In genomic region chr2:212777020-212777491, GRCh38 we compare ENCODE assay signal across 8 cellular contexts.
DNase-seq lines count a peak whose midpoint lies in the region; ATAC-seq, FAIRE-seq and TF ChIP-seq lines count a peak whose summit lies in the region.

No MANE protein-coding gene starts in this region.

- no peaks in the 10 kb centered on the region for H3K27me3 ChIP-seq in fibroblast of lung (ENCODE audit: control insufficient read depth, insufficient read depth, low read length)

- no peaks in the 10 kb centered on the region for H3K4me1 Mint-ChIP-seq in activated naive CD4-positive, alpha-beta T cell treated with anti-CD3 and anti-CD28 coated beads for 36 hours (ENCODE audit: low read depth)

- CTCF ChIA-PET in activated naive CD4-positive, alpha-beta T cell treated with anti-CD3 and anti-CD28 coated beads for 36 hours (lab: Charles Lee) = interaction anchor here (0.6 to 1.9 kb wide), 9 partner anchors 9 to 380 kb away, joined by 3 to 6 read pairs (median 4); no protein-coding TSS in a partner anchor

- H2AFZ ChIP-seq in fibroblast of lung (ENCODE audit: low read length) = peak overlapping the region; percentile 5

- intact Hi-C loops in activated naive CD4-positive, alpha-beta T cell treated with anti-CD3 and anti-CD28 coated beads for 36 hours (cut with micrococcal nuclease) = loop anchor here (1.0 to 5.0 kb wide), 4 partner anchors 91 to 470 kb away; no protein-coding TSS in a partner anchor

- peak; percentile 24 to 55 for TF ChIP-seq CTCF in fibroblast of lung (conservative IDR thresholded peaks at IDR 0.05 in 1 of 2, IDR thresholded peaks at IDR 0.05 in 1 of 2; ENCODE audit: low read depth in 1 of 2, low read length in 2 of 2)

- H3K4me3 ChIP-seq in fibroblast of lung (replicated peaks in 1 of 4; ENCODE audit: control extremely low read depth in 1 of 4, insufficient read depth in 1 of 4, low read depth in 3 of 4, low read length in 4 of 4) = peak overlapping the region in 1 of 4 experiments; percentile 37

- no peak overlapping the region for H3K27ac ChIP-seq in fibroblast of lung (ENCODE audit: insufficient read depth, low read length)

- FAIRE-seq in G401.6 (lab: Jason Lieb, UNC) = peak; percentile 69

- peak; percentile 43 for DNase-seq in LHCN-M2 (ENCODE audit: low read depth)
- DNase-seq in SKM-1 (lab: John Stamatoyannopoulos, UW; ENCODE audit: unreplicated experiment) = peak; percentile 31
- peak; percentile 41 to 53 for DNase-seq in fibroblast of lung (ENCODE audit: low read depth in 2 of 2)
- DNase-seq in pons (ENCODE audit: low spot score) = peak; percentile 36
- DNase-seq in activated naive CD4-positive, alpha-beta T cell treated with anti-CD3 and anti-CD28 coated beads for 36 hours = no peak
- no peak for DNase-seq in activated CD4-positive, alpha-beta T cell treated with anti-CD3 and anti-CD28 coated beads for 48 hours

- ATAC-seq in GM21447 (IDR thresholded peaks at IDR 0.05; ENCODE audit: unreplicated experiment) = peak; percentile 80

- H3K4me1 ChIP-seq in fibroblast of lung (ENCODE audit: control insufficient read depth, extremely low read depth, insufficient read depth, low read length) = no peaks in the 10 kb centered on the region

- H3K4me2 ChIP-seq in fibroblast of lung (ENCODE audit: extremely low read depth, insufficient read depth, low read length) = peak overlapping the region; percentile 44

- peaks cover 2% of the 10 kb centered on the region for H3K27me3 Mint-ChIP-seq in activated naive CD4-positive, alpha-beta T cell treated with anti-CD3 and anti-CD28 coated beads for 36 hours (ENCODE audit: low read depth)

- no peaks in the 10 kb centered on the region for H4K20me1 ChIP-seq in fibroblast of lung (ENCODE audit: control insufficient read depth, extremely low read depth, insufficient read depth, low read length)

- no peaks in the 10 kb centered on the region for H3K36me3 ChIP-seq in fibroblast of lung (ENCODE audit: control insufficient read depth, insufficient read depth, low read length)

- no peaks in the 10 kb centered on the region for H3K9me3 ChIP-seq in fibroblast of lung (ENCODE audit: control insufficient read depth, insufficient read depth, low read depth, low read length)

- no peak overlapping the region for H3K27ac Mint-ChIP-seq in activated naive CD4-positive, alpha-beta T cell treated with anti-CD3 and anti-CD28 coated beads for 36 hours

- H3K79me2 ChIP-seq in fibroblast of lung (ENCODE audit: control insufficient read depth, insufficient read depth, low read length) = no peaks in the 10 kb centered on the region

- no peak overlapping the region for H3K9ac ChIP-seq in fibroblast of lung (ENCODE audit: insufficient read depth, low read length)

- peaks cover 2% of the 10 kb centered on the region for H3K9me3 Mint-ChIP-seq in activated naive CD4-positive, alpha-beta T cell treated with anti-CD3 and anti-CD28 coated beads for 36 hours

- H3K36me3 Mint-ChIP-seq in activated naive CD4-positive, alpha-beta T cell treated with anti-CD3 and anti-CD28 coated beads for 36 hours (ENCODE audit: low read depth) = no peaks in the 10 kb centered on the region

- H3K4me3 Mint-ChIP-seq in activated naive CD4-positive, alpha-beta T cell treated with anti-CD3 and anti-CD28 coated beads for 36 hours = no peak overlapping the region

Comparison
In these comparisons a context has a peak if more than half of its experiments do, and no peak if none do; other contexts are left out.
1. DNase-seq: peak in LHCN-M2 (single experiment), SKM-1 (single experiment), fibroblast of lung (2 of 2) and pons (single experiment); none in activated naive CD4-positive, alpha-beta T cell treated with anti-CD3 and anti-CD28 coated beads for 36 hours (single experiment) and activated CD4-positive, alpha-beta T cell treated with anti-CD3 and anti-CD28 coated beads for 48 hours (single experiment).